Comparison of ENCODE assay signal across 19 cellular contexts in genomic region chr3:107897471-107898180, GRCh38.
A peak's percentile ranks its signal among the peaks of the same experiment; 100 is the strongest.
DNase-seq lines count a peak whose midpoint lies in the region; TF ChIP-seq lines count a peak whose summit lies in the region.
"Had no signal": no experiment of that assay in that cellular context is flagged by ENCODE, and none has a peak within 500 bp of the region (broad histone marks: within the 10 kb centered on the region; RNA-seq: fewer than 3 reads in every experiment).

No MANE protein-coding gene starts in this region.

- H2BK120ac ChIP-seq in trophoblast cell (ENCODE audit: insufficient read depth, low read length, poor library complexity), result no peak overlapping the region

- peaks cover 21% of the 10 kb centered on the region for H3K4me1 Mint-ChIP-seq in brain
- H3K4me1 Mint-ChIP-seq: activated B cell treated with CpG ODN at 0.5 μM for 24 hours had no signal

- H4K91ac ChIP-seq in trophoblast cell (ENCODE audit: low read depth, low read length), result no peak overlapping the region

- peak overlapping the region in 4 of 5 experiments; percentile 18 to 78 (median 28) for H3K27ac Mint-ChIP-seq in brain
- H3K27ac Mint-ChIP-seq: activated B cell treated with CpG ODN at 0.5 μM for 24 hours; CD4-positive, alpha-beta T cell; T-cell had no signal

- no peak overlapping the region for H3K23ac ChIP-seq in trophoblast cell (ENCODE audit: low read length)

- no peak overlapping the region for H3K4me2 ChIP-seq in trophoblast cell (ENCODE audit: low read length)

- peaks cover 2 to 6% of the 10 kb centered on the region in 2 experiments for H3K4me1 ChIP-seq in trophoblast cell (ENCODE audit: control insufficient read depth in 1 of 2, insufficient read depth in 2 of 2, low read length in 2 of 2)
- H3K4me1 ChIP-seq in SJCRH30, result no peaks in the 10 kb centered on the region

- no peak overlapping the region for H4K8ac ChIP-seq in trophoblast cell (ENCODE audit: low read depth, low read length)

- H2BK5ac ChIP-seq in trophoblast cell (ENCODE audit: low read depth, low read length, poor library complexity), result no peak overlapping the region

- no peak overlapping the region for H3K4me3 Mint-ChIP-seq in brain
- H3K4me3 Mint-ChIP-seq: activated B cell treated with CpG ODN at 0.5 μM for 24 hours; CD4-positive, alpha-beta T cell; T-cell had no signal

- no peak overlapping the region for H3K4ac ChIP-seq in trophoblast cell (ENCODE audit: low read depth, low read length)

- H3K4me3 ChIP-seq in trophoblast cell (ENCODE audit: low read depth, low read length), result no peak overlapping the region
- H3K4me3 ChIP-seq in SJCRH30, result no peak overlapping the region

- H2BK12ac ChIP-seq in trophoblast cell (ENCODE audit: low read length), result no peak overlapping the region

- H3K27me3 Mint-ChIP-seq in brain, result peaks cover 2% of the 10 kb centered on the region

- H3K27me3 ChIP-seq in trophoblast cell (ENCODE audit: insufficient read depth, low read length) (no peaks in the 10 kb centered on the region), SJCRH30 (no peaks in the 10 kb centered on the region)

- H3K79me1 ChIP-seq in trophoblast cell (ENCODE audit: low read length), result peaks cover 2% of the 10 kb centered on the region

- no peak overlapping the region for H4K12ac ChIP-seq in trophoblast cell (ENCODE audit: low read depth, low read length)

- no peak overlapping the region for H3K14ac ChIP-seq in trophoblast cell (ENCODE audit: low read length)

- WGBS in trophoblast cell (ENCODE audit: extremely low coverage, insufficient coverage, insufficient read length), result no CpG with 5 or more reads among the region's 5 CpGs

- H3K9ac ChIP-seq in trophoblast cell (ENCODE audit: low read length), result no peak overlapping the region

- H3K36me3 Mint-ChIP-seq in brain, result no peaks in the 10 kb centered on the region
- H3K36me3 Mint-ChIP-seq: T-cell had no signal

- DNase-seq in NCI-H2171 treated with DMSO at 0.1 percent for 48 hours (lab: John Stamatoyannopoulos, UW) (peak; percentile 19), NCI-H2171 (lab: John Stamatoyannopoulos, UW) (no peak), NCI-H1092 (lab: John Stamatoyannopoulos, UW) (peak; percentile 2), trophoblast cell (peak; percentile 61 to 68), midbrain (lab: John Stamatoyannopoulos, UW) (no peak), SJCRH30 (no peak), iPS-NIHi7 (ENCODE audit: extremely low spot score) (no peak)
- DNase-seq: activated B cell treated with CpG ODN at 0.5 μM for 24 hours; activated effector memory CD4-positive, alpha-beta T cell treated with Interleukin-2 at 50 U/mL for 16 hours; CD4-positive, alpha-beta T cell; glutamatergic neuron; H7; kidney; NCI-H1694; NCI-H526 treated with DMSO at 0.1 percent for 48 hours; stimulated activated CD4-positive, alpha-beta T cell treated with anti-CD3 and anti-CD28 coated beads, Interleukin-12 subunit alpha, Interleukin-12 subunit beta, amount 100 ng/mL, for 4 hours; stimulated activated naive CD4-positive, alpha-beta T cell; T-cell had no signal

- no peak overlapping the region for H2AK5ac ChIP-seq in trophoblast cell (ENCODE audit: low read length)

- H3K9me3 Mint-ChIP-seq in brain, result no peaks in the 10 kb centered on the region
- H3K9me3 Mint-ChIP-seq: activated B cell treated with CpG ODN at 0.5 μM for 24 hours; CD4-positive, alpha-beta T cell; T-cell had no signal

- H3K27ac ChIP-seq in trophoblast cell (ENCODE audit: low read depth, low read length), result no peak overlapping the region
- no peak overlapping the region for H3K27ac ChIP-seq in SJCRH30

- H3K18ac ChIP-seq in trophoblast cell (ENCODE audit: low read length), result no peak overlapping the region

- H3K36me3 ChIP-seq in trophoblast cell (ENCODE audit: control insufficient read depth in 1 of 2, insufficient read depth in 2 of 2, low read length in 2 of 2), result no peaks in the 10 kb centered on the region
- H3K36me3 ChIP-seq in SJCRH30, result no peaks in the 10 kb centered on the region

- H3K9me3 ChIP-seq in trophoblast cell (ENCODE audit: insufficient read depth, low read depth, low read length) (no peaks in the 10 kb centered on the region), SJCRH30 (replicated peaks) (no peaks in the 10 kb centered on the region)

- no peaks in the 10 kb centered on the region for H3K79me2 ChIP-seq in trophoblast cell (ENCODE audit: control insufficient read depth, insufficient read depth, low read length, poor library complexity)

- no peak for TF ChIP-seq CTCF in brain (conservative IDR thresholded peaks at IDR 0.05)

- no peak overlapping the region for H2AFZ ChIP-seq in trophoblast cell (ENCODE audit: insufficient read depth, low read length, poor library complexity)

Comparison
In these comparisons a context has a peak if more than half of its experiments do, and no peak if none do; other contexts are left out.
1. DNase-seq: peak in NCI-H2171 treated with DMSO at 0.1 percent for 48 hours (single experiment), NCI-H1092 (single experiment) and trophoblast cell (2 of 2); none in NCI-H2171 (single experiment), midbrain (single experiment), SJCRH30 (0 of 2) and iPS-NIHi7 (single experiment).